Comparison of ENCODE assay signal across 1 cellular context in genomic region chr19:8580710-8581281, GRCh38.
TF ChIP-seq lines count a peak whose summit lies in the region.

No MANE protein-coding gene starts in this region.

TF ChIP-seq in GM12878, 131 proteins besides CTCF, POLR2A, EP300 and RAD21 (continued from another document):
- peak; percentile 95 for TF ChIP-seq TCF12 (IDR thresholded peaks at IDR 0.05; ENCODE audit: low read depth, low read length)
- TF ChIP-seq ELK1 (IDR thresholded peaks at IDR 0.05; ENCODE audit: low read depth, low read length), result peak; percentile 80
- peak; percentile 24; the same call in 1 of the 2 replicates for TF ChIP-seq HCFC1 (IDR thresholded peaks at IDR 0.05; ENCODE audit: low read length)
- peak; percentile 82 for TF ChIP-seq YY1 (IDR thresholded peaks at IDR 0.05; ENCODE audit: low read depth, low read length)
- TF ChIP-seq NBN (IDR thresholded peaks at IDR 0.05), result 0 out of 2 replicates have a peak, but pooled peaks have one; percentile 25
- no peak for TF ChIP-seq CREM (IDR thresholded peaks at IDR 0.05; ENCODE audit: low read depth)
- no peak for TF ChIP-seq SMAD1 (IDR thresholded peaks at IDR 0.05; ENCODE audit: low read depth, partially characterized antibody)
- peak; percentile 87 for TF ChIP-seq SMC3 (IDR thresholded peaks at IDR 0.05; ENCODE audit: borderline replicate concordance, low read length)
- TF ChIP-seq, protein P1, sequence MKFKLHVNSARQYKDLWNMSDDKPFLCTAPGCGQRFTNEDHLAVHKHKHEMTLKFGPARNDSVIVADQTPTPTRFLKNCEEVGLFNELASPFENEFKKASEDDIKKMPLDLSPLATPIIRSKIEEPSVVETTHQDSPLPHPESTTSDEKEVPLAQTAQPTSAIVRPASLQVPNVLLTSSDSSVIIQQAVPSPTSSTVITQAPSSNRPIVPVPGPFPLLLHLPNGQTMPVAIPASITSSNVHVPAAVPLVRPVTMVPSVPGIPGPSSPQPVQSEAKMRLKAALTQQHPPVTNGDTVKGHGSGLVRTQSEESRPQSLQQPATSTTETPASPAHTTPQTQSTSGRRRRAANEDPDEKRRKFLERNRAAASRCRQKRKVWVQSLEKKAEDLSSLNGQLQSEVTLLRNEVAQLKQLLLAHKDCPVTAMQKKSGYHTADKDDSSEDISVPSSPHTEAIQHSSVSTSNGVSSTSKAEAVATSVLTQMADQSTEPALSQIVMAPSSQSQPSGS (IDR thresholded peaks at IDR 0.05; ENCODE audit: low read length), result no peak
- TF ChIP-seq NR2F1 (conservative IDR thresholded peaks at IDR 0.05), result no peak
- peak; percentile 42 for TF ChIP-seq RELA (IDR thresholded peaks at IDR 0.05; ENCODE audit: borderline replicate concordance, partially characterized antibody)
- TF ChIP-seq, protein P2, sequence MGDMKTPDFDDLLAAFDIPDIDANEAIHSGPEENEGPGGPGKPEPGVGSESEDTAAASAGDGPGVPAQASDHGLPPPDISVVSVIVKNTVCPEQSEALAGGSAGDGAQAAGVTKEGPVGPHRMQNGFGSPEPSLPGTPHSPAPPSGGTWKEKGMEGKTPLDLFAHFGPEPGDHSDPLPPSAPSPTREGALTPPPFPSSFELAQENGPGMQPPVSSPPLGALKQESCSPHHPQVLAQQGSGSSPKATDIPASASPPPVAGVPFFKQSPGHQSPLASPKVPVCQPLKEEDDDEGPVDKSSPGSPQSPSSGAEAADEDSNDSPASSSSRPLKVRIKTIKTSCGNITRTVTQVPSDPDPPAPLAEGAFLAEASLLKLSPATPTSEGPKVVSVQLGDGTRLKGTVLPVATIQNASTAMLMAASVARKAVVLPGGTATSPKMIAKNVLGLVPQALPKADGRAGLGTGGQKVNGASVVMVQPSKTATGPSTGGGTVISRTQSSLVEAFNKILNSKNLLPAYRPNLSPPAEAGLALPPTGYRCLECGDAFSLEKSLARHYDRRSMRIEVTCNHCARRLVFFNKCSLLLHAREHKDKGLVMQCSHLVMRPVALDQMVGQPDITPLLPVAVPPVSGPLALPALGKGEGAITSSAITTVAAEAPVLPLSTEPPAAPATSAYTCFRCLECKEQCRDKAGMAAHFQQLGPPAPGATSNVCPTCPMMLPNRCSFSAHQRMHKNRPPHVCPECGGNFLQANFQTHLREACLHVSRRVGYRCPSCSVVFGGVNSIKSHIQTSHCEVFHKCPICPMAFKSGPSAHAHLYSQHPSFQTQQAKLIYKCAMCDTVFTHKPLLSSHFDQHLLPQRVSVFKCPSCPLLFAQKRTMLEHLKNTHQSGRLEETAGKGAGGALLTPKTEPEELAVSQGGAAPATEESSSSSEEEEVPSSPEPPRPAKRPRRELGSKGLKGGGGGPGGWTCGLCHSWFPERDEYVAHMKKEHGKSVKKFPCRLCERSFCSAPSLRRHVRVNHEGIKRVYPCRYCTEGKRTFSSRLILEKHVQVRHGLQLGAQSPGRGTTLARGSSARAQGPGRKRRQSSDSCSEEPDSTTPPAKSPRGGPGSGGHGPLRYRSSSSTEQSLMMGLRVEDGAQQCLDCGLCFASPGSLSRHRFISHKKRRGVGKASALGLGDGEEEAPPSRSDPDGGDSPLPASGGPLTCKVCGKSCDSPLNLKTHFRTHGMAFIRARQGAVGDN (IDR thresholded peaks at IDR 0.05), result no peak
- peak; percentile 65; the same call in 1 of the 2 replicates for TF ChIP-seq RB1 (IDR thresholded peaks at IDR 0.05; ENCODE audit: borderline replicate concordance)
- TF ChIP-seq, protein P3, sequence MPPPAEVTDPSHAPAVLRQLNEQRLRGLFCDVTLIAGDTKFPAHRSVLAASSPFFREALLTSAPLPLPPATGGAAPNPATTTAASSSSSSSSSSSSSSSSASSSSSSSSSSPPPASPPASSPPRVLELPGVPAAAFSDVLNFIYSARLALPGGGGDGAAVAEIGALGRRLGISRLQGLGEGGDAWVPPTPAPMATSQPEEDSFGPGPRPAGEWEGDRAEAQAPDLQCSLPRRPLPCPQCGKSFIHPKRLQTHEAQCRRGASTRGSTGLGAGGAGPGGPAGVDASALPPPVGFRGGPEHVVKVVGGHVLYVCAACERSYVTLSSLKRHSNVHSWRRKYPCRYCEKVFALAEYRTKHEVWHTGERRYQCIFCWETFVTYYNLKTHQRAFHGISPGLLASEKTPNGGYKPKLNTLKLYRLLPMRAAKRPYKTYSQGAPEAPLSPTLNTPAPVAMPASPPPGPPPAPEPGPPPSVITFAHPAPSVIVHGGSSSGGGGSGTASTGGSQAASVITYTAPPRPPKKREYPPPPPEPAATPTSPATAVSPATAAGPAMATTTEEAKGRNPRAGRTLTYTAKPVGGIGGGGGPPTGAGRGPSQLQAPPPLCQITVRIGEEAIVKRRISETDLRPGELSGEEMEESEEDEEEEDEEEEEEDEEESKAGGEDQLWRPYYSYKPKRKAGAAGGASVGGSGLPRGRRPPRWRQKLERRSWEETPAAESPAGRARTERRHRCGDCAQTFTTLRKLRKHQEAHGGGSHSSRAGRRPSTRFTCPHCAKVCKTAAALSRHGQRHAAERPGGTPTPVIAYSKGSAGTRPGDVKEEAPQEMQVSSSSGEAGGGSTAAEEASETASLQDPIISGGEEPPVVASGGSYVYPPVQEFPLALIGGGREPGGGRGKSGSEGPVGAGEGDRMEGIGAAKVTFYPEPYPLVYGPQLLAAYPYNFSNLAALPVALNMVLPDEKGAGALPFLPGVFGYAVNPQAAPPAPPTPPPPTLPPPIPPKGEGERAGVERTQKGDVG (CRISPR knock-in tag; IDR thresholded peaks at IDR 0.05), result no peak
- no peak for TF ChIP-seq ZNF622 (IDR thresholded peaks at IDR 0.05)
- TF ChIP-seq STAT3 (IDR thresholded peaks at IDR 0.05; ENCODE audit: low read depth, low read length), result no peak
- TF ChIP-seq, protein P4, sequence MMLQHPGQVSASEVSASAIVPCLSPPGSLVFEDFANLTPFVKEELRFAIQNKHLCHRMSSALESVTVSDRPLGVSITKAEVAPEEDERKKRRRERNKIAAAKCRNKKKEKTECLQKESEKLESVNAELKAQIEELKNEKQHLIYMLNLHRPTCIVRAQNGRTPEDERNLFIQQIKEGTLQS (IDR thresholded peaks at IDR 0.05; ENCODE audit: borderline replicate concordance, extremely low read depth, low read depth, low read length), result no peak
- TF ChIP-seq SMARCA5 (IDR thresholded peaks at IDR 0.05), result peak; percentile 92
- TF ChIP-seq CHD1 (IDR thresholded peaks at IDR 0.05; ENCODE audit: low read depth, low read length), result no peak
- TF ChIP-seq BRCA1 (IDR thresholded peaks at IDR 0.05; ENCODE audit: low read depth, low read length), result no peak
